In the genomic region with DNA sequence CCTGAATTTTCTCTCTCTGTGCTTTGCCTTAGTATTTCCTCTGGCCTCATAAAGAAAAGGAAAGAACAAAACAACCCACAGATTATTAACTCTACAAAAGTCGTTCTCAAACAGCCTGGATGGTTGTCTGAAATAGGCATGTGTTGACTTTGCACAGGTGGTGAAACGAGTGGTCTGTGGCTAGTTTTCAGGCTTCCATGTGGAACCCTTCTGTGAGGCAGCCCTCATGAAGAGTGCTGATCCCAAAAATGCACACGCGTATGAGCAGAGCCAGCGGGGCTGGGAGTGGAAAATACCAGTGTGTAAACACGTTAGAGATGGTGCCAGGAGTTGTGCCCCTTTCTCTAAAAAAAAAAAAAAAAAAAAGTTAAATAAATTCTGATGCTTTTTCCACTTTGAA, we compare ENCODE assay signal across 1 cellular context.
TF ChIP-seq lines count a peak whose summit lies in the region.

No MANE protein-coding gene starts in this region.

TF ChIP-seq in endothelial cell of umbilical vein, 7 proteins besides CTCF, POLR2A, EP300 and RAD21 (continued from another document):
- TF ChIP-seq FOS (IDR thresholded peaks at IDR 0.05; ENCODE audit: borderline replicate concordance, insufficient read depth, low read length) = no peak
